Comparison of ENCODE assay signal across 17 cellular contexts in genomic region chr7:100818825-100819224, GRCh38. TPM values are rescaled to one million over a fixed set of nuclear protein-coding genes. Genes with fewer than 3 reads are reported as not detected.
DNase-seq lines count a peak whose midpoint lies in the region; ATAC-seq and TF ChIP-seq lines count a peak whose summit lies in the region.
"Had no signal": no experiment of that assay in that cellular context is flagged by ENCODE, and none has a peak within 500 bp of the region (broad histone marks: within the 10 kb centered on the region; RNA-seq: fewer than 3 reads in every experiment).

No MANE protein-coding gene starts in this region.

- no peaks in the 10 kb centered on the region for H3K9me3 ChIP-seq in Panc1 (ENCODE audit: control insufficient read depth, insufficient read depth, low read depth, low read length)
- H3K9me3 ChIP-seq in osteoblast (ENCODE audit: low read depth, low read length) = no peaks in the 10 kb centered on the region

- no peaks in the 10 kb centered on the region for H3K9me3 Mint-ChIP-seq in dendritic cell treated with granulocyte-macrophage colony-stimulating factor and Interleukin-4, amounts not matched to agents 40 ng/mL and 50 ng/mL, for 4 days
- no peaks in the 10 kb centered on the region for H3K9me3 Mint-ChIP-seq in natural killer cell
- H3K9me3 Mint-ChIP-seq: CD4-positive, CD25-positive, alpha-beta regulatory T cell; IgD-negative memory B cell had no signal

- H3K36me3 ChIP-seq in Panc1 (ENCODE audit: control insufficient read depth, insufficient read depth, low read length) (peaks cover 10% of the 10 kb centered on the region; the same call in 1 of the 2 replicates), osteoblast (ENCODE audit: insufficient read depth, low read length) (peaks cover 5% of the 10 kb centered on the region)

- no peak for TF ChIP-seq CTCF in Panc1 (IDR thresholded peaks at IDR 0.05)
- TF ChIP-seq CTCF in osteoblast (IDR thresholded peaks at IDR 0.05; ENCODE audit: extremely low read depth, low read depth, low read length) = no peak
- TF ChIP-seq CTCF in natural killer cell (IDR thresholded peaks at IDR 0.05) = no peak

- intact Hi-C loops in Panc1 (cut with micrococcal nuclease; ENCODE audit: unreplicated experiment) (no loop called here), natural killer cell (cut with micrococcal nuclease) (no loop called here)
- intact Hi-C loops in dendritic cell treated with granulocyte-macrophage colony-stimulating factor and Interleukin-4, amounts not matched to agents 40 ng/mL and 50 ng/mL, for 4 days (cut with micrococcal nuclease) = no loop called here

- TSS peak; percentile 38 for BruUV-seq in Panc1 (replicated peaks; lab: Mats Ljungman, UMichigan)

- H3K4me1 Mint-ChIP-seq in dendritic cell treated with granulocyte-macrophage colony-stimulating factor and Interleukin-4, amounts not matched to agents 40 ng/mL and 50 ng/mL, for 4 days (ENCODE audit: low read depth) = peaks cover 9% of the 10 kb centered on the region
- no peaks in the 10 kb centered on the region for H3K4me1 Mint-ChIP-seq in natural killer cell
- H3K4me1 Mint-ChIP-seq: CD4-positive, CD25-positive, alpha-beta regulatory T cell; IgD-negative memory B cell had no signal

- CTCF ChIA-PET in Panc1 (lab: Charles Lee) = no interaction called here

- H3K27me3 ChIP-seq in Panc1 (ENCODE audit: control insufficient read depth, insufficient read depth, low read length) = no peaks in the 10 kb centered on the region
- H3K27me3 ChIP-seq in osteoblast (ENCODE audit: insufficient read depth, low read length) = no peaks in the 10 kb centered on the region
- H3K27me3 ChIP-seq: BLaER1 treated with 17β-estradiol and CSF1 and Interleukin-3, amounts not matched to agents 10 nM and 100 nM had no signal

- H3K4me2 ChIP-seq in osteoblast (ENCODE audit: insufficient read depth, low read length) = no peak overlapping the region
- H3K4me2 ChIP-seq: BLaER1 treated with 17β-estradiol and CSF1 and Interleukin-3, amounts not matched to agents 10 nM and 100 nM had no signal

- no peak overlapping the region for H3K27ac ChIP-seq in Panc1 (ENCODE audit: low read length)
- H3K27ac ChIP-seq in osteoblast (ENCODE audit: low read depth, low read length) = no peak overlapping the region

- H3K4me1 ChIP-seq in Panc1 (ENCODE audit: control insufficient read depth, insufficient read depth, low read length) (peaks cover under 1% of the 10 kb centered on the region; the same call in 1 of the 2 replicates), osteoblast (ENCODE audit: insufficient read depth, low read length) (no peaks in the 10 kb centered on the region)

- H4K20me1 ChIP-seq in osteoblast (ENCODE audit: insufficient read depth, low read length) = no peaks in the 10 kb centered on the region

- H3K4me3 Mint-ChIP-seq in dendritic cell treated with granulocyte-macrophage colony-stimulating factor and Interleukin-4, amounts not matched to agents 40 ng/mL and 50 ng/mL, for 4 days = no peak overlapping the region
- no peak overlapping the region for H3K4me3 Mint-ChIP-seq in natural killer cell
- H3K4me3 Mint-ChIP-seq: CD4-positive, CD25-positive, alpha-beta regulatory T cell; IgD-negative memory B cell had no signal

- no peak overlapping the region for H3K4me3 ChIP-seq in Panc1 (ENCODE audit: low read depth in 2 of 2, low read length in 2 of 2)
- H3K4me3 ChIP-seq in osteoblast (ENCODE audit: insufficient read depth, low read length) = no peak overlapping the region
- H3K4me3 ChIP-seq: BLaER1 treated with 17β-estradiol and CSF1 and Interleukin-3, amounts not matched to agents 10 nM and 100 nM had no signal

- H2AFZ ChIP-seq in osteoblast (ENCODE audit: low read length) = no peak overlapping the region

- peaks cover 13% of the 10 kb centered on the region for H3K27me3 Mint-ChIP-seq in dendritic cell treated with granulocyte-macrophage colony-stimulating factor and Interleukin-4, amounts not matched to agents 40 ng/mL and 50 ng/mL, for 4 days
- H3K27me3 Mint-ChIP-seq in natural killer cell (ENCODE audit: low read depth in 2 of 2) = peaks cover 0 to 11% of the 10 kb centered on the region in 2 donors

- in situ Hi-C loops in Panc1 (cut with HindIII; ENCODE audit: low pct_unique_long_range_greater_than_20kb, low sequenced_read_pairs) = no loop called here

- peak overlapping the region; percentile 60 for H3K27ac Mint-ChIP-seq in dendritic cell treated with granulocyte-macrophage colony-stimulating factor and Interleukin-4, amounts not matched to agents 40 ng/mL and 50 ng/mL, for 4 days
- no peak overlapping the region for H3K27ac Mint-ChIP-seq in natural killer cell
- H3K27ac Mint-ChIP-seq: CD4-positive, CD25-positive, alpha-beta regulatory T cell; IgD-negative memory B cell had no signal

- peak; percentile 4 for DNase-seq in D341Med (ENCODE audit: low spot score)
- no peak for DNase-seq in Panc1 (ENCODE audit: low read depth, low spot score)
- DNase-seq in osteoblast (ENCODE audit: insufficient read length, low spot score, missing footprints) = peak; percentile 21
- no peak for DNase-seq in natural killer cell
- no peak for DNase-seq in DMS 273 (lab: John Stamatoyannopoulos, UW; ENCODE audit: unreplicated experiment)
- DNase-seq in stimulated activated naive CD4-positive, alpha-beta T cell treated with Interleukin-2 at 50 U/mL for 16 hours (lab: John Stamatoyannopoulos, UW) = no peak
- no peak for DNase-seq in activated CD4-positive, alpha-beta T cell treated with anti-CD3 and anti-CD28 coated beads for 4 hours
- DNase-seq: ACHN; Calu3; CD4-positive, CD25-positive, alpha-beta regulatory T cell; DMS153; DND-41; GDM1; HCEC 1CT had no signal

- no peaks in the 10 kb centered on the region for H3K36me3 Mint-ChIP-seq in dendritic cell treated with granulocyte-macrophage colony-stimulating factor and Interleukin-4, amounts not matched to agents 40 ng/mL and 50 ng/mL, for 4 days (ENCODE audit: low read depth)
- H3K36me3 Mint-ChIP-seq in natural killer cell = no peaks in the 10 kb centered on the region

- POLR2A ChIA-PET in Panc1 (lab: Charles Lee) = no interaction called here

- H3K79me2 ChIP-seq in osteoblast (ENCODE audit: insufficient read depth, low read length) = no peaks in the 10 kb centered on the region

- ATAC-seq in Panc1 (no peak), natural killer cell (no peak)

RNA-seq across cellular contexts. Expression of gene EPHB4, which starts 8.5 kb away (rescaled TPM):
- total RNA-seq in Panc1 (2021; ENCODE audit: unreplicated experiment) = 192 TPM
- polyA plus RNA-seq in Panc1 (2012; ENCODE audit: insufficient read length) = 219 TPM
- total RNA-seq in osteoblast = 41.8 and 47.0 TPM in 2 replicates
- total RNA-seq in natural killer cell = 1 to 10 TPM in 1 of 3 donors, under 1 TPM in 2; 0.66 to 1.5 (median 0.88) TPM
- polyA plus RNA-seq: CD4-positive, CD25-positive, alpha-beta regulatory T cell; IgD-negative memory B cell had no signal

RNA-seq across cellular contexts. Expression of gene SLC12A9, which starts 33.7 kb away (rescaled TPM):
- 31.1 TPM for total RNA-seq in Panc1 (2021; ENCODE audit: unreplicated experiment)
- 37.1 TPM for polyA plus RNA-seq in Panc1 (2012; ENCODE audit: insufficient read length)
- 19.5 and 20.0 TPM in 2 replicates for total RNA-seq in osteoblast
- total RNA-seq in natural killer cell = 10 to 100 TPM; 35.0 to 44.2 (median 38.1) TPM

RNA-seq across cellular contexts. Expression of gene TRIP6, which starts 48.4 kb away (rescaled TPM):
- total RNA-seq in Panc1 (2021; ENCODE audit: unreplicated experiment) (3.2 TPM), osteoblast (115 TPM in 2 replicates), natural killer cell (1 to 10 TPM; 1.1 to 3.5 (median 1.5) TPM)
- 1.3 TPM for polyA plus RNA-seq in Panc1 (2012; ENCODE audit: insufficient read length)

RNA-seq across cellular contexts. Expression of gene SRRT, which starts 56.1 kb away (rescaled TPM):
- total RNA-seq in Panc1 (2021; ENCODE audit: unreplicated experiment) = 248 TPM
- polyA plus RNA-seq in Panc1 (2012; ENCODE audit: insufficient read length) = 234 TPM
- 31.2 and 42.0 TPM in 2 replicates for total RNA-seq in osteoblast
- total RNA-seq in natural killer cell = 100 to 1,000 TPM; 281 to 307 (median 288) TPM

Comparison
In these comparisons a context has a peak if more than half of its experiments do, and no peak if none do; other contexts are left out.
1. DNase-seq: peak in D341Med (single experiment) and osteoblast (single experiment); none in Panc1 (single experiment), natural killer cell (single experiment), DMS 273 (single experiment), stimulated activated naive CD4-positive, alpha-beta T cell treated with Interleukin-2 at 50 U/mL for 16 hours (single experiment) and activated CD4-positive, alpha-beta T cell treated with anti-CD3 and anti-CD28 coated beads for 4 hours (0 of 2).
2. RNA of gene EPHB4, which starts 8.5 kb away (total RNA-seq): 192 TPM in Panc1 (single experiment) and 41.8 to 47.0 TPM in osteoblast; 0.66 to 1.5 TPM in natural killer cell; every median in the first group is over 10 times any median in the second.
3. RNA of gene TRIP6, which starts 48.4 kb away (total RNA-seq): 115 TPM in osteoblast; 3.2 TPM in Panc1 (single experiment) and 1.1 to 3.5 TPM in natural killer cell; every median in the first group is over 10 times any median in the second.